Comparison of ENCODE assay signal across 14 cellular contexts in the genomic region with DNA sequence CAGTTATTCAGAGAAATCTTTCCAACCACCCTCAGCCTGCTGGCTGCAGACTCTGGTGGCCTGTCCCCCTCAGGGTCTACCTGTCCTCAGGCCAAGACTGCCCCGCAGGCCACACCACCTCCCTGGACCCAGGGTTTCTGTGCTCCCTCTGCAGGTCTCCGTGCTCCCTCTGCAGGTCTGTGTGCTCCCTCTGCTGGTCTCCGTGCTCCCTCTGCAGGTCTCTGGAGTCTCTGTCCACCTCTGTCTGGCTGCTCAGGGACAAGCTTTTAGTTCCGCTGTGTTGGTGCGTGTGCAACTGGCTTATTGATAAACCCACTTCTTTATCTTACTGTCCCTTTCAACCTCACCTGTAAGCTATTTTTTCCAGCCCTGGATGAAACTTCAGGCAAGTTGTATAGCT. TPM values are rescaled to one million over a fixed set of nuclear protein-coding genes. Genes with fewer than 3 reads are reported as not detected.
DNase-seq lines count a peak whose midpoint lies in the region; TF ChIP-seq lines count a peak whose summit lies in the region.
"Had no signal": no experiment of that assay in that cellular context is flagged by ENCODE, and none has a peak within 500 bp of the region (broad histone marks: within the 10 kb centered on the region; RNA-seq: fewer than 3 reads in every experiment).

No MANE protein-coding gene starts in this region.

- H3K4me3 ChIP-seq in WERI-Rb-1 (ENCODE audit: low read depth, low read length) (no peak overlapping the region), fibroblast of mammary gland (ENCODE audit: control insufficient read depth, low read depth, low read length) (no peak overlapping the region), MM.1S (ENCODE audit: low read length) (no peak overlapping the region)

- H3K79me2 ChIP-seq in MM.1S (ENCODE audit: low read length), result no peaks in the 10 kb centered on the region

- no peak overlapping the region for H3K27ac ChIP-seq in WERI-Rb-1
- H3K27ac ChIP-seq in MM.1S (ENCODE audit: low read length), result no peak overlapping the region
- H3K27ac ChIP-seq: KMS-11, neutrophil had no signal

- no peak overlapping the region for H2AFZ ChIP-seq in MM.1S (ENCODE audit: low read length)

- no peaks in the 10 kb centered on the region for H3F3A ChIP-seq in MM.1S (ENCODE audit: insufficient read depth, low read length)

- H3K27me3 ChIP-seq in WERI-Rb-1 (ENCODE audit: insufficient read depth, low read depth, severe bottlenecking), result no peaks in the 10 kb centered on the region
- H3K27me3 ChIP-seq in MM.1S (replicated peaks; ENCODE audit: insufficient read depth, low read length), result no peaks in the 10 kb centered on the region
- H3K27me3 ChIP-seq: neutrophil had no signal

- no peaks in the 10 kb centered on the region for H3K9me3 ChIP-seq in WERI-Rb-1 (ENCODE audit: severe bottlenecking)
- no peaks in the 10 kb centered on the region for H3K9me3 ChIP-seq in MM.1S (replicated peaks; ENCODE audit: insufficient read depth, low read length)
- H3K9me3 ChIP-seq: neutrophil had no signal

- in situ Hi-C loops in ACHN (cut with HindIII; ENCODE audit: low pct_ligation_motif_present, low pct_unique_long_range_greater_than_20kb, low sequenced_read_pairs), result no loop called here

- H4K20me1 ChIP-seq in MM.1S (ENCODE audit: insufficient read depth, low read length), result no peaks in the 10 kb centered on the region

- TF ChIP-seq CTCF in WERI-Rb-1 (IDR thresholded peaks at IDR 0.05; ENCODE audit: low read depth, low read length), result peak; percentile 19; the same call in 1 of the 2 replicates
- TF ChIP-seq CTCF in fibroblast of mammary gland (conservative IDR thresholded peaks at IDR 0.05; ENCODE audit: control insufficient read depth, insufficient read depth, low read depth, low read length), result peak; percentile 16
- no peak for TF ChIP-seq CTCF in MM.1S (IDR thresholded peaks at IDR 0.05; ENCODE audit: low read length)

- DNase-seq in ACHN (peak; percentile 14), H4 (ENCODE audit: low spot score) (peak; percentile 42), WERI-Rb-1 (no peak), fibroblast of mammary gland (ENCODE audit: low read depth) (peak; percentile 28), hypothalamus (lab: John Stamatoyannopoulos, UW) (no peak), MM.1S (no peak), NCI-H1417 (lab: John Stamatoyannopoulos, UW) (no peak)
- DNase-seq in activated CD4-positive, alpha-beta T cell treated with anti-CD3 and anti-CD28 coated beads for 48 hours, result no peak
- DNase-seq: activated CD8-positive, alpha-beta memory T cell treated with anti-CD3 and anti-CD28 coated beads for 24 hours; anterior cingulate cortex; stimulated activated naive B cell treated with anti-CD40 and anti-IgM and Interleukin-4, amounts not matched to agents 10 μg/mL and 1 μg/mL and 100 μg/mL, for 72 hours; T-helper 1 cell had no signal

- H3K36me3 ChIP-seq in WERI-Rb-1 (no peaks in the 10 kb centered on the region), MM.1S (replicated peaks; ENCODE audit: insufficient read depth, low read length) (peaks cover 22% of the 10 kb centered on the region)

- no peaks in the 10 kb centered on the region for H3K9me2 ChIP-seq in MM.1S (replicated peaks; ENCODE audit: insufficient read depth, low read length)

- no peak overlapping the region for H3K4me2 ChIP-seq in MM.1S (ENCODE audit: low read depth, low read length)
- H3K4me2 ChIP-seq: KMS-11 had no signal

- H3K4me1 ChIP-seq in MM.1S (ENCODE audit: low read length), result no peaks in the 10 kb centered on the region

- H3K9ac ChIP-seq in MM.1S (ENCODE audit: low read length), result no peak overlapping the region
- H3K9ac ChIP-seq: KMS-11 had no signal

RNA-seq across cellular contexts. Expression of a gene that starts 30.1 kb away (rescaled TPM):
- total RNA-seq in H4 (2014; rRNA removed; shearing (Covaris generic)), result 4.9 and 9.4 TPM in 2 replicates

Comparison
In these comparisons a context has a peak if more than half of its experiments do, and no peak if none do; other contexts are left out.
1. DNase-seq: peak in ACHN (single experiment), H4 (single experiment) and fibroblast of mammary gland (single experiment); none in WERI-Rb-1 (single experiment), hypothalamus (0 of 51), MM.1S (single experiment), activated CD4-positive, alpha-beta T cell treated with anti-CD3 and anti-CD28 coated beads for 48 hours (single experiment) and NCI-H1417 (0 of 3).